Comparison of ENCODE assay signal across 10 cellular contexts in genomic region chr22:21942939-21943338, GRCh38. TPM values are rescaled to one million over a fixed set of nuclear protein-coding genes. Genes with fewer than 3 reads are reported as not detected.
DNase-seq lines count a peak whose midpoint lies in the region; ATAC-seq, FAIRE-seq and TF ChIP-seq lines count a peak whose summit lies in the region.
"Had no signal": no experiment of that assay in that cellular context is flagged by ENCODE, and none has a peak within 500 bp of the region (broad histone marks: within the 10 kb centered on the region; RNA-seq: fewer than 3 reads in every experiment).

No MANE protein-coding gene starts in this region.

- POLR2A ChIA-PET in A549 (lab: Yijun Ruan, JAX), result interaction anchor here (0.9 kb wide), 1 partner anchor 10 kb away, joined by 3 read pairs; the partner anchor contains the start of gene PPM1F

- peaks cover 24% of the 10 kb centered on the region for H3K36me3 Mint-ChIP-seq in nephron (ENCODE audit: low read depth)

- WGBS in A549 (ENCODE audit: missing lambda C conversion rate), result 87% methylated on average over 9 of the region's 9 CpGs

- H3K27me3 Mint-ChIP-seq in nephron (ENCODE audit: low read depth), result no peaks in the 10 kb centered on the region

- DNase-seq in A549 (ENCODE audit: low read depth in 1 of 2, low spot score in 1 of 2) (no peak), NCI-H2171 (lab: John Stamatoyannopoulos, UW) (peak; percentile 8), cerebellar cortex (ENCODE audit: low spot score) (peak; percentile 59), HUDEP-2 (lab: John Stamatoyannopoulos, UW; ENCODE audit: unreplicated experiment in 76 of 76) (no peak), NCI-H187 treated with DMSO at 0.1 percent for 48 hours (lab: John Stamatoyannopoulos, UW) (no peak)
- DNase-seq: Caco-2 had no signal

- TF ChIP-seq EP300 in A549 (IDR thresholded peaks at IDR 0.05), result no peak

- CTCF ChIA-PET in A549 (lab: Yijun Ruan, JAX), result interaction anchor here (0.6 to 6.5 kb wide), 3 partner anchors 9 to 1834 kb away, joined by 3 to 65 read pairs (median 3); partner anchors contain the start of gene PPM1F

- peak overlapping the region; percentile 76 to 85; a peak in 4 of 6 replicates for H3K27ac ChIP-seq in A549

- H3K9me3 ChIP-seq in A549, result no peaks in the 10 kb centered on the region
- H3K9me3 ChIP-seq: Caco-2, HAP-1 had no signal

- TF ChIP-seq RAD21 in A549 (conservative IDR thresholded peaks at IDR 0.05 in 1 of 2, IDR thresholded peaks at IDR 0.05 in 1 of 2), result no peak

- peak overlapping the region; percentile 60; the same call in 2 of the 3 replicates for H3K4me2 ChIP-seq in A549

- no peak for TF ChIP-seq CTCF in A549 (IDR thresholded peaks at IDR 0.05)
- no peak for TF ChIP-seq CTCF in nephron (IDR thresholded peaks at IDR 0.05; ENCODE audit: unreplicated experiment in 3 of 3)

- FAIRE-seq in A549 (lab: Jason Lieb, UNC), result no peak

- ATAC-seq in A549 (no peak), HG02759 (IDR thresholded peaks at IDR 0.05; ENCODE audit: unreplicated experiment) (no peak), GM18519 (IDR thresholded peaks at IDR 0.05; ENCODE audit: low FRiP score, unreplicated experiment) (no peak)

- TF ChIP-seq POLR2A in A549 (IDR thresholded peaks at IDR 0.05; ENCODE audit: low read length), result no peak

- peak overlapping the region in 2 of 3 experiments; percentile 7 to 57 for H3K27ac Mint-ChIP-seq in nephron

- H3K4me1 Mint-ChIP-seq in nephron, result peaks cover 55% of the 10 kb centered on the region

- H3K9me3 Mint-ChIP-seq in nephron, result no peaks in the 10 kb centered on the region

- H3K4me3 Mint-ChIP-seq in nephron, result no peak overlapping the region

- peaks cover 16% of the 10 kb centered on the region for H3K4me1 ChIP-seq in A549

- no peak overlapping the region for H3K4me3 ChIP-seq in A549
- H3K4me3 ChIP-seq: HAP-1 had no signal

TF ChIP-seq in A549, 52 proteins besides CTCF, POLR2A, EP300 and RAD21:
- TF ChIP-seq CBX8 (IDR thresholded peaks at IDR 0.05) (no peak), MYC (IDR thresholded peaks at IDR 0.05; ENCODE audit: borderline replicate concordance, low read length) (no peak), TP53 (CRISPR knock-in tag; IDR thresholded peaks at IDR 0.05) (no peak), ESRRA (IDR thresholded peaks at IDR 0.05; ENCODE audit: borderline replicate concordance, low read length) (no peak), POLR2AphosphoS2 (conservative IDR thresholded peaks at IDR 0.05; ENCODE audit: low read length) (no peak), ATOH8 (CRISPR knock-in tag; IDR thresholded peaks at IDR 0.05; ENCODE audit: low read depth) (no peak), HDAC2 (IDR thresholded peaks at IDR 0.05) (no peak), ZNF302 (CRISPR knock-in tag; IDR thresholded peaks at IDR 0.05) (no peak), RARB (CRISPR knock-in tag; IDR thresholded peaks at IDR 0.05) (no peak), GATA3 (IDR thresholded peaks at IDR 0.05; ENCODE audit: borderline replicate concordance) (no peak), ZC3H11A (IDR thresholded peaks at IDR 0.05) (no peak), MAFK (IDR thresholded peaks at IDR 0.05; ENCODE audit: partially characterized antibody) (no peak), BHLHE40 (IDR thresholded peaks at IDR 0.05; ENCODE audit: low read depth, low read length) (no peak), SMC3 (IDR thresholded peaks at IDR 0.05) (no peak), HOXA7 (CRISPR knock-in tag; IDR thresholded peaks at IDR 0.05) (no peak), NFE2L2 (conservative IDR thresholded peaks at IDR 0.05; ENCODE audit: low read length) (no peak), HES2 (IDR thresholded peaks at IDR 0.05) (no peak), NR3C1 (IDR thresholded peaks at IDR 0.05) (no peak)
- TF ChIP-seq, protein P1, sequence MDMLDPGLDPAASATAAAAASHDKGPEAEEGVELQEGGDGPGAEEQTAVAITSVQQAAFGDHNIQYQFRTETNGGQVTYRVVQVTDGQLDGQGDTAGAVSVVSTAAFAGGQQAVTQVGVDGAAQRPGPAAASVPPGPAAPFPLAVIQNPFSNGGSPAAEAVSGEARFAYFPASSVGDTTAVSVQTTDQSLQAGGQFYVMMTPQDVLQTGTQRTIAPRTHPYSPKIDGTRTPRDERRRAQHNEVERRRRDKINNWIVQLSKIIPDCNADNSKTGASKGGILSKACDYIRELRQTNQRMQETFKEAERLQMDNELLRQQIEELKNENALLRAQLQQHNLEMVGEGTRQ (IDR thresholded peaks at IDR 0.05), result no peak
- TF ChIP-seq, protein P2, sequence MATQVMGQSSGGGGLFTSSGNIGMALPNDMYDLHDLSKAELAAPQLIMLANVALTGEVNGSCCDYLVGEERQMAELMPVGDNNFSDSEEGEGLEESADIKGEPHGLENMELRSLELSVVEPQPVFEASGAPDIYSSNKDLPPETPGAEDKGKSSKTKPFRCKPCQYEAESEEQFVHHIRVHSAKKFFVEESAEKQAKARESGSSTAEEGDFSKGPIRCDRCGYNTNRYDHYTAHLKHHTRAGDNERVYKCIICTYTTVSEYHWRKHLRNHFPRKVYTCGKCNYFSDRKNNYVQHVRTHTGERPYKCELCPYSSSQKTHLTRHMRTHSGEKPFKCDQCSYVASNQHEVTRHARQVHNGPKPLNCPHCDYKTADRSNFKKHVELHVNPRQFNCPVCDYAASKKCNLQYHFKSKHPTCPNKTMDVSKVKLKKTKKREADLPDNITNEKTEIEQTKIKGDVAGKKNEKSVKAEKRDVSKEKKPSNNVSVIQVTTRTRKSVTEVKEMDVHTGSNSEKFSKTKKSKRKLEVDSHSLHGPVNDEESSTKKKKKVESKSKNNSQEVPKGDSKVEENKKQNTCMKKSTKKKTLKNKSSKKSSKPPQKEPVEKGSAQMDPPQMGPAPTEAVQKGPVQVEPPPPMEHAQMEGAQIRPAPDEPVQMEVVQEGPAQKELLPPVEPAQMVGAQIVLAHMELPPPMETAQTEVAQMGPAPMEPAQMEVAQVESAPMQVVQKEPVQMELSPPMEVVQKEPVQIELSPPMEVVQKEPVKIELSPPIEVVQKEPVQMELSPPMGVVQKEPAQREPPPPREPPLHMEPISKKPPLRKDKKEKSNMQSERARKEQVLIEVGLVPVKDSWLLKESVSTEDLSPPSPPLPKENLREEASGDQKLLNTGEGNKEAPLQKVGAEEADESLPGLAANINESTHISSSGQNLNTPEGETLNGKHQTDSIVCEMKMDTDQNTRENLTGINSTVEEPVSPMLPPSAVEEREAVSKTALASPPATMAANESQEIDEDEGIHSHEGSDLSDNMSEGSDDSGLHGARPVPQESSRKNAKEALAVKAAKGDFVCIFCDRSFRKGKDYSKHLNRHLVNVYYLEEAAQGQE (IDR thresholded peaks at IDR 0.05), result no peak

RNA-seq across cellular contexts. Expression of gene PPM1F, which starts 9.7 kb away (rescaled TPM):
- polyA plus RNA-seq in A549 (2011; rRNA removed) (9.4 and 11.0 TPM in 2 replicates), A549 (2017; fragmentation: RNase III; extraction: RNeasy Plus Mini Kit Qiagen cat#74134 plus additional on column Dnase treatment) (14.2 to 14.6 TPM (median 14.3 TPM) in 3 replicates)
- 13.5 and 18.0 TPM in 2 replicates for polyA plus RNA-seq in A549 (2012; cell fraction: cytosol; rRNA removed)
- 25.7 and 27.9 TPM in 2 replicates for polyA plus RNA-seq in A549 (2012; cell fraction: nucleus; rRNA removed)
- polyA minus RNA-seq in A549 (2011; rRNA and poly(A)+ RNA removed), result 5.4 and 6.5 TPM in 2 replicates

RNA-seq across cellular contexts. Expression of gene TOP3B, which starts 39.6 kb away (rescaled TPM):
- polyA plus RNA-seq in A549 (2011; rRNA removed) (11.5 and 16.7 TPM in 2 replicates), A549 (2017; fragmentation: RNase III; extraction: RNeasy Plus Mini Kit Qiagen cat#74134 plus additional on column Dnase treatment) (19.8 to 22.6 TPM (median 21.0 TPM) in 3 replicates)
- 13.2 and 15.4 TPM in 2 replicates for polyA plus RNA-seq in A549 (2012; cell fraction: cytosol; rRNA removed)
- polyA plus RNA-seq in A549 (2012; cell fraction: nucleus; rRNA removed), result 78.8 and 81.4 TPM in 2 replicates
- polyA minus RNA-seq in A549 (2011; rRNA and poly(A)+ RNA removed), result 17.9 and 20.0 TPM in 2 replicates

Comparison
In these comparisons a context has a peak if more than half of its experiments do, and no peak if none do; other contexts are left out.
1. DNase-seq: peak in NCI-H2171 (single experiment) and cerebellar cortex (single experiment); none in A549 (0 of 2), HUDEP-2 (0 of 76) and NCI-H187 treated with DMSO at 0.1 percent for 48 hours (single experiment).